34 cellular contexts compared by ENCODE assay signal in the genomic region with DNA sequence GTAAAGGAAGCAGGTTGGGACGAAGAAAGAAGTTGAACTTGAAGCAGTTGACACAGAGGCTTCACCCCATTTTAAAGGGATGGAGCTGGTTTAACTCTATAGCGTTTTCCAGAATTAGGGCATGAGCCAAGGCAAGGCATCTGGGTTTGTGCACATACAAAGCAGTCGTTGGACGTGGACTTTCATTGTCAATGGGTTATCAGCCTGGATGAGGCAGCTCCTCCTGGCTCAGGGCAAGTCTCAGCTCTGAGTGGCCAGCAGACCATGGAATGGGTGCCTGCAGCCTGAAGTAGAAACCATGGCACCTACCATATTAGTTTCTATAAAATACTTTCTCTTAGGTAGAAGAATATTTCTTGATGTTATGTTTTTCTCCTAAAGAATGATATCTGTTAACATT.
"Had no signal": no experiment of that assay in that cellular context is flagged by ENCODE, and none has a peak within 500 bp of the region (broad histone marks: within the 10 kb centered on the region; RNA-seq: fewer than 3 reads in every experiment).

No MANE protein-coding gene starts in this region.

- H3K27me3 ChIP-seq: MG63 had no signal

- H3K9me3 ChIP-seq: MG63 had no signal

- H3K4me3 ChIP-seq: MG63 had no signal

- DNase-seq: Karpas-422, Kasumi-1, MG63, MM.1S, MV-4-11, NCI-H1048, NCI-H1092, NCI-H1092 treated with DMSO at 0.1 percent for 48 hours, NCI-H1105, NCI-H1105 treated with DMSO at 0.1 percent for 48 hours, NCI-H1417, NCI-H1417 treated with DMSO at 0.1 percent for 48 hours, NCI-H1436, NCI-H1436 treated with DMSO at 0.1 percent for 48 hours, NCI-H146, NCI-H1694, NCI-H1694 treated with DMSO at 0.1 percent for 48 hours, NCI-H187, NCI-H187 treated with DMSO at 0.1 percent for 48 hours, NCI-H1930, NCI-H2029, NCI-H2029 treated with DMSO at 0.1 percent for 48 hours, NCI-H2081, NCI-H2081 treated with DMSO at 0.1 percent for 48 hours, NCI-H2107, NCI-H2171, NCI-H2171 treated with DMSO at 0.1 percent for 48 hours, NCI-H2227 treated with DMSO at 0.1 percent for 48 hours, NCI-H226, NCI-H345, NCI-H446, NCI-H446 treated with DMSO at 0.1 percent for 48 hours, NCI-H510A, NCI-H510A treated with DMSO at 0.1 percent for 48 hours had no signal

- H3K36me3 ChIP-seq: MG63 had no signal
